Comparison of ENCODE assay signal across 21 cellular contexts in the genomic region with DNA sequence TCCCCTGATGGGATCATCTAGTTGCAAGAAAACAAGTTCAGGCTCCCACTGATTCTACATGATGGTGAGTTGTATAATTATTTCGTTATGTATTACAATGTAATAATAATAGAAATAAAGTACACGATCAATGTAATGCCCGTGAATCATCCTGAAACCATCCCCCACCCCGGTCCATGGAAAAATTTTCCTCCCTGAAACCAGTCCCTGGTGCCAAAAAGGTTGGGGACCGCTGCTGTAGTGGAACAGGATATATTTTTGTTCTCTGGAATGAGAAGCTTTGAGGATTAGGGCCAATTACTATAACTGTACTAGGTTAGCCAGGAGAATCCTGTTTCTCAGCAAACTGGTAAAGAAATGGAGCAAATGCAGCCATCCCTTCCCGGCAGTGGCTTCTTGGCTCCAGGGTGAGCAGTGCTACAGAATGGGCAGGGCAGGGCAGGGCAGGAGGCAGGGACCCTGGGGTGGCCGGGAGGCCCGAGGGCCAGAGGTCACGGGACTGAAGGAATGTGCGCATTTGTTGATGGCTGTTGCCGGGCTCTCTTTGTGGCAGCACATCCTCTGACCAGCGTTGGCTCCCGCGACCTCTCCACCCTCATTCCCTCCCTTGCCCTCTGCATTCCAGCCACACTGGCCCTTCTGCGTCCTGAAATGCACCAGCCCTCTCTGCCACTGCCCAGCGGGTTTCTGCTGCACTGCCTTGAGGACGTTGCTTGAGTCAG.
DNase-seq lines count a peak whose midpoint lies in the region; ATAC-seq, FAIRE-seq and TF ChIP-seq lines count a peak whose summit lies in the region.
"Had no signal": no experiment of that assay in that cellular context is flagged by ENCODE, and none has a peak within 500 bp of the region (broad histone marks: within the 10 kb centered on the region; RNA-seq: fewer than 3 reads in every experiment).

No MANE protein-coding gene starts in this region.

- CTCF ChIA-PET in IMR-90 (lab: Yijun Ruan, JAX) (no interaction called here), H1 (lab: Charles Lee; ENCODE audit: partially characterized antibody) (interaction anchor here (0.8 kb wide), 1 partner anchor 329 kb away, joined by 3 read pairs; no protein-coding TSS in a partner anchor)

- no TSS peak for BruUV-seq in IMR-90 (replicated peaks; lab: Mats Ljungman, UMichigan)

- no peak for TF ChIP-seq CTCF in IMR-90 (conservative IDR thresholded peaks at IDR 0.05; ENCODE audit: low read depth, low read length)
- TF ChIP-seq CTCF in H1 (IDR thresholded peaks at IDR 0.05; ENCODE audit: control extremely low read depth in 1 of 3, insufficient read depth in 1 of 3, low read depth in 1 of 3, low read length in 3 of 3) = no peak
- TF ChIP-seq CTCF in hepatocyte (IDR thresholded peaks at IDR 0.05; ENCODE audit: poor library complexity) = no peak

- no peak overlapping the region for H3K23ac ChIP-seq in IMR-90 (ENCODE audit: low read depth, low read length)
- H3K23ac ChIP-seq in H1 (ENCODE audit: insufficient read length) = no peak overlapping the region
- H3K23ac ChIP-seq in mesendoderm (ENCODE audit: low read length) = no peak overlapping the region

- H3K4me1 ChIP-seq in IMR-90 (ENCODE audit: control insufficient read depth, insufficient read depth, low read length) (no peaks in the 10 kb centered on the region; the same call in 1 of the 2 replicates), H1 (replicated peaks in 1 of 4; ENCODE audit: control insufficient read depth in 3 of 4, insufficient read depth in 4 of 4, low read length in 3 of 4) (peaks cover 0 to 6% (median 3%) of the 10 kb centered on the region in 4 experiments; a peak in 3 of 7 replicates), mesendoderm (ENCODE audit: control insufficient read depth, low read depth, low read length) (no peaks in the 10 kb centered on the region), hepatocyte (ENCODE audit: insufficient read depth) (no peaks in the 10 kb centered on the region)
- H3K4me1 ChIP-seq: SJSA1 had no signal

- H4K91ac ChIP-seq in IMR-90 (ENCODE audit: insufficient read depth, low read depth, low read length) (no peak overlapping the region), H1 (replicated peaks; ENCODE audit: insufficient read length, low read length) (peak overlapping the region; percentile 29)

- H3K4me3 ChIP-seq in IMR-90 (ENCODE audit: insufficient read depth, low read depth, low read length) (no peak overlapping the region), H1 (ENCODE audit: extremely low read depth in 1 of 4, insufficient read depth in 2 of 4, low read depth in 3 of 4, low read length in 4 of 4) (no peak overlapping the region), mesendoderm (ENCODE audit: low read length) (no peak overlapping the region), hepatocyte (no peak overlapping the region)
- H3K4me3 ChIP-seq: SJSA1 had no signal

- H3K9me3 ChIP-seq in IMR-90 (ENCODE audit: control insufficient read depth, insufficient read depth, low read length) (no peaks in the 10 kb centered on the region), H1 (ENCODE audit: insufficient read depth in 2 of 2, low read depth in 1 of 2, low read length in 1 of 2) (no peaks in the 10 kb centered on the region; a peak in 2 of 4 replicates), hepatocyte (ENCODE audit: low read depth) (no peaks in the 10 kb centered on the region)
- H3K9me3 ChIP-seq: SJSA1 had no signal

- no peak overlapping the region for H2AFZ ChIP-seq in IMR-90 (replicated peaks; ENCODE audit: low read length, poor library complexity)
- H2AFZ ChIP-seq in H1 (ENCODE audit: low read length) = no peak overlapping the region
- H2AFZ ChIP-seq in hepatocyte = no peak overlapping the region

- TF ChIP-seq EP300 in H1 (IDR thresholded peaks at IDR 0.05; ENCODE audit: borderline replicate concordance in 1 of 2, low read depth in 2 of 2, low read length in 2 of 2) = 0 out of 3 replicates have a peak, but pooled peaks of 1 of the 2 experiments have one; percentile 8

- no peak overlapping the region for H4K8ac ChIP-seq in IMR-90 (ENCODE audit: low read depth in 2 of 2, low read length in 2 of 2)
- H4K8ac ChIP-seq in H1 (ENCODE audit: extremely low read depth, insufficient read depth, low read length) = no peak overlapping the region
- H4K8ac ChIP-seq in mesendoderm (ENCODE audit: low read depth, low read length) = no peak overlapping the region

- peak overlapping the region; percentile 75 for H2AK9ac ChIP-seq in IMR-90 (replicated peaks; ENCODE audit: low read depth, low read length, poor library complexity)

- H3K23me2 ChIP-seq in H1 (ENCODE audit: low read depth, low read length) = no peaks in the 10 kb centered on the region

- TF ChIP-seq RAD21 in IMR-90 (IDR thresholded peaks at IDR 0.05; ENCODE audit: low read length) = no peak
- 0 out of 4 replicates have a peak, but pooled peaks of 1 of the 2 experiments have one; percentile 3 for TF ChIP-seq RAD21 in H1 (IDR thresholded peaks at IDR 0.05 in 1 of 2, conservative IDR thresholded peaks at IDR 0.05 in 1 of 2; ENCODE audit: low read depth in 2 of 2, low read length in 2 of 2)

- no peak overlapping the region for H3K9ac ChIP-seq in IMR-90 (ENCODE audit: low read depth, low read length)
- no peak overlapping the region for H3K9ac ChIP-seq in H1 (replicated peaks in 1 of 4; ENCODE audit: extremely low read depth in 1 of 4, low read depth in 3 of 4, low read length in 3 of 4)
- H3K9ac ChIP-seq in mesendoderm (ENCODE audit: low read length) = no peak overlapping the region
- H3K9ac ChIP-seq: KMS-11 had no signal

- H2AK5ac ChIP-seq in IMR-90 (ENCODE audit: low read depth, low read length) (no peak overlapping the region), H1 (ENCODE audit: low read depth, low read length) (no peak overlapping the region; the same call in 1 of the 2 replicates), mesendoderm (ENCODE audit: low read length) (no peak overlapping the region)

- H2BK20ac ChIP-seq in IMR-90 (ENCODE audit: low read depth, low read length) (no peak overlapping the region), H1 (ENCODE audit: low read length) (no peak overlapping the region)

- H4K20me1 ChIP-seq in IMR-90 (ENCODE audit: insufficient read depth, low read length) = no peaks in the 10 kb centered on the region
- no peaks in the 10 kb centered on the region for H4K20me1 ChIP-seq in H1 (replicated peaks in 1 of 2; ENCODE audit: control insufficient read depth in 1 of 2, insufficient read depth in 2 of 2, low read length in 2 of 2)
- no peaks in the 10 kb centered on the region for H4K20me1 ChIP-seq in hepatocyte (ENCODE audit: insufficient read depth, poor library complexity, severe bottlenecking)

- H3K18ac ChIP-seq in IMR-90 (ENCODE audit: low read depth, low read length) (no peak overlapping the region), H1 (ENCODE audit: extremely low read depth, low read length) (0 out of 2 replicates have a peak overlapping the region, but pooled peaks have one; percentile 48), mesendoderm (ENCODE audit: low read length) (no peak overlapping the region)

- H2BK15ac ChIP-seq in IMR-90 (ENCODE audit: low read depth, low read length) = no peak overlapping the region
- no peak overlapping the region for H2BK15ac ChIP-seq in H1 (ENCODE audit: low read length)
- H2BK15ac ChIP-seq in mesendoderm (replicated peaks; ENCODE audit: low read depth) = no peak overlapping the region

- H3K79me2 ChIP-seq in H1 (ENCODE audit: control insufficient read depth in 1 of 2, insufficient read depth in 2 of 2, low read length in 2 of 2) = no peaks in the 10 kb centered on the region
- no peaks in the 10 kb centered on the region for H3K79me2 ChIP-seq in mesendoderm (ENCODE audit: control insufficient read depth, insufficient read depth, low read length)
- H3K79me2 ChIP-seq in hepatocyte = no peaks in the 10 kb centered on the region

- intact Hi-C loops in IMR-90 (cut with micrococcal nuclease) = no loop called here

- no peaks in the 10 kb centered on the region for H3K9me2 ChIP-seq in hepatocyte (replicated peaks; ENCODE audit: insufficient read depth)

- no peaks in the 10 kb centered on the region for H3K9me1 ChIP-seq in IMR-90 (ENCODE audit: insufficient read depth, low read length)

- no peak overlapping the region for H2BK5ac ChIP-seq in IMR-90 (ENCODE audit: low read depth, low read length, poor library complexity, severe bottlenecking)
- H2BK5ac ChIP-seq in H1 (ENCODE audit: low read depth, low read length) = no peak overlapping the region
- no peak overlapping the region for H2BK5ac ChIP-seq in mesendoderm (ENCODE audit: low read length)

- H3K27ac ChIP-seq in IMR-90 (ENCODE audit: insufficient read depth, low read length) (no peak overlapping the region), H1 (ENCODE audit: low read depth, low read length) (no peak overlapping the region), mesendoderm (ENCODE audit: low read depth, low read length) (no peak overlapping the region), hepatocyte (no peak overlapping the region)
- H3K27ac ChIP-seq: KMS-11, SJSA1 had no signal

- H3K56ac ChIP-seq in IMR-90 (ENCODE audit: extremely low read depth, insufficient read depth, low read length) (no peak overlapping the region), H1 (replicated peaks; ENCODE audit: insufficient read length, low read depth, low read length) (no peak overlapping the region), mesendoderm (ENCODE audit: low read length) (no peak overlapping the region)

- H3K36me3 ChIP-seq in IMR-90 (ENCODE audit: control insufficient read depth, insufficient read depth, low read length) (peaks cover 32% of the 10 kb centered on the region; the same call in 1 of the 2 replicates), H1 (ENCODE audit: control insufficient read depth in 2 of 4, insufficient read depth in 4 of 4, low read length in 3 of 4) (no peaks in the 10 kb centered on the region), mesendoderm (ENCODE audit: control insufficient read depth, insufficient read depth, low read length) (no peaks in the 10 kb centered on the region), hepatocyte (replicated peaks; ENCODE audit: insufficient read depth, low read depth) (no peaks in the 10 kb centered on the region)

- POLR2A ChIA-PET in IMR-90 (lab: Charles Lee; ENCODE audit: unreplicated experiment) = no interaction called here
- POLR2A ChIA-PET in H1 (lab: Charles Lee; ENCODE audit: partially characterized antibody) = no interaction called here

- H3K4me2 ChIP-seq in IMR-90 (ENCODE audit: low read depth, low read length) (no peak overlapping the region), H1 (ENCODE audit: insufficient read depth in 1 of 2, low read depth in 2 of 2, low read length in 2 of 2) (no peak overlapping the region; a peak in 1 of 4 replicates), mesendoderm (ENCODE audit: low read length) (no peak overlapping the region), hepatocyte (no peak overlapping the region)
- H3K4me2 ChIP-seq: KMS-11 had no signal

- no peak for TF ChIP-seq POLR2A in IMR-90 (IDR thresholded peaks at IDR 0.05; ENCODE audit: low read depth, low read length)
- no peak for TF ChIP-seq POLR2A in H1 (IDR thresholded peaks at IDR 0.05; ENCODE audit: control extremely low read depth in 1 of 2, low read depth in 2 of 2, low read length in 2 of 2)

- dilution Hi-C loops in IMR-90 (cut with HindIII; ENCODE audit: low sequenced_read_pairs, unreplicated experiment) = no loop called here

- H3K14ac ChIP-seq in IMR-90 (replicated peaks; ENCODE audit: low read depth, low read length) (no peak overlapping the region), H1 (ENCODE audit: insufficient read length) (no peak overlapping the region)

- FAIRE-seq in H1 (lab: Jason Lieb, UNC) = no peak
- FAIRE-seq: H54, RCC 7860 had no signal

- in situ Hi-C loops in IMR-90 (cut with MboI; ENCODE audit: low sequenced_read_pairs) = no loop called here

- H3K4ac ChIP-seq in IMR-90 (ENCODE audit: low read depth, low read length) (no peak overlapping the region), H1 (replicated peaks; ENCODE audit: insufficient read length, low read depth, low read length) (no peak overlapping the region), mesendoderm (ENCODE audit: low read depth, low read length) (no peak overlapping the region)

- DNase-seq in IMR-90 (no peak), H1 (ENCODE audit: low read depth in 1 of 2, low spot score in 2 of 2) (no peak), mesendoderm (peak; percentile 28), NCI-H2081 treated with DMSO at 0.1 percent for 48 hours (lab: John Stamatoyannopoulos, UW) (no peak), hepatocyte (ENCODE audit: low spot score) (no peak)
- no peak for DNase-seq in activated T-cell treated with anti-CD3 and anti-CD28 coated beads, Interleukin-2, amount 50 U/mL, for 48 hours
- DNase-seq: CD4-positive, alpha-beta T cell; COR-L47; DMS79; NCI-H1092 treated with DMSO at 0.1 percent for 48 hours; NCI-H1436 treated with DMSO at 0.1 percent for 48 hours; NCI-H1930; NCI-H226; NCI-H524; NCI-H82; OCI-M1 had no signal

- WGBS in IMR-90 (ENCODE audit: extremely low coverage in 2 of 2, insufficient read length in 1 of 2), 2 experiments = 100% methylated on average over 4 of the region's 17 CpGs; no CpG with 5 or more reads in 1 of the 2 experiments
- WGBS in H1 (ENCODE audit: extremely low coverage in 1 of 2, insufficient coverage in 1 of 2, insufficient read length in 1 of 2, insufficient replicate concordance in 2 of 2, low coverage in 1 of 2, low lambda C conversion rate in 2 of 2, missing lambda C conversion rate in 1 of 2), 2 experiments = 65% methylated on average over 17 of the region's 17 CpGs; no CpG with 5 or more reads in 1 of the 2 experiments
- no CpG with 5 or more reads among the region's 17 CpGs for WGBS in mesendoderm (ENCODE audit: extremely low coverage, insufficient coverage, low lambda C conversion rate)
- 93% methylated on average over 16 of the region's 17 CpGs for WGBS in hepatocyte (ENCODE audit: low lambda C conversion rate, missing lambda C conversion rate)

- 0 out of 2 replicates have a peak overlapping the region, but pooled peaks have one; percentile 29 for H2BK12ac ChIP-seq in H1 (ENCODE audit: low read depth, low read length)

- no peak overlapping the region for H2BK120ac ChIP-seq in IMR-90 (ENCODE audit: low read depth, low read length)
- no peak overlapping the region for H2BK120ac ChIP-seq in H1 (replicated peaks; ENCODE audit: low read depth, low read length)
- H2BK120ac ChIP-seq in mesendoderm (ENCODE audit: low read depth, low read length) = no peak overlapping the region

- H3K27me3 ChIP-seq in IMR-90 (ENCODE audit: control insufficient read depth, insufficient read depth, low read length) (no peaks in the 10 kb centered on the region), H1 (replicated peaks in 1 of 4; ENCODE audit: control insufficient read depth in 3 of 4, extremely low read depth in 1 of 4, insufficient read depth in 3 of 4, low read length in 3 of 4) (no peaks in the 10 kb centered on the region), mesendoderm (ENCODE audit: insufficient read depth, low read length, poor library complexity) (no peaks in the 10 kb centered on the region), hepatocyte (no peaks in the 10 kb centered on the region)
- H3K27me3 ChIP-seq: SJSA1 had no signal

- no peaks in the 10 kb centered on the region for H3K79me1 ChIP-seq in IMR-90 (ENCODE audit: low read depth in 1 of 2, low read length in 2 of 2)
- H3K79me1 ChIP-seq in H1 (ENCODE audit: low read depth, low read length) = no peaks in the 10 kb centered on the region
- H3K79me1 ChIP-seq in mesendoderm (ENCODE audit: low read length) = no peaks in the 10 kb centered on the region

- H4K5ac ChIP-seq in IMR-90 (ENCODE audit: low read depth, low read length) = no peak overlapping the region
- H4K5ac ChIP-seq in H1 (ENCODE audit: insufficient read length, low read depth, low read length) = no peak overlapping the region
- no peak overlapping the region for H4K5ac ChIP-seq in mesendoderm (ENCODE audit: low read length)

- ATAC-seq in IMR-90 (ENCODE audit: low read depth) (no peak), HG02885 (IDR thresholded peaks at IDR 0.05; ENCODE audit: poor library complexity, unreplicated experiment) (no peak)
